Comparison of ENCODE assay signal across 1 cellular context in genomic region chr14:95515523-95516517, GRCh38.
TF ChIP-seq lines count a peak whose summit lies in the region.

No MANE protein-coding gene starts in this region.

TF ChIP-seq in GM12878, 131 proteins besides CTCF, POLR2A, EP300 and RAD21 (continued from another document and continues in another):
- TF ChIP-seq TAF1 (IDR thresholded peaks at IDR 0.05; ENCODE audit: borderline replicate concordance, low read depth, low read length) (peak; percentile 58; the same call in 1 of the 2 replicates), ZNF687 (IDR thresholded peaks at IDR 0.05) (no peak), ZNF217 (IDR thresholded peaks at IDR 0.05) (peak; percentile 58; the same call in 1 of the 2 replicates), RB1 (IDR thresholded peaks at IDR 0.05; ENCODE audit: borderline replicate concordance) (peak; percentile 90; the same call in 1 of the 2 replicates), MEF2A (IDR thresholded peaks at IDR 0.05; ENCODE audit: insufficient read depth, low read depth, low read length) (0 out of 2 replicates have a peak, but pooled peaks have one; percentile 16), RUNX3 (IDR thresholded peaks at IDR 0.05; ENCODE audit: low read length) (peak; percentile 69), RAD51 (IDR thresholded peaks at IDR 0.05) (no peak), NRF1 (conservative IDR thresholded peaks at IDR 0.05; ENCODE audit: low read depth, low read length) (no peak), CUX1 (IDR thresholded peaks at IDR 0.05; ENCODE audit: insufficient replicate concordance, low read depth, low read length) (no peak), STAT1 (conservative IDR thresholded peaks at IDR 0.05) (0 out of 2 replicates have a peak, but pooled peaks have one; percentile 43), RCOR1 (conservative IDR thresholded peaks at IDR 0.05; ENCODE audit: low read depth, low read length) (no peak), NFYA (IDR thresholded peaks at IDR 0.05; ENCODE audit: borderline replicate concordance, low read depth, low read length) (no peak), ZBED1 (IDR thresholded peaks at IDR 0.05; ENCODE audit: borderline replicate concordance) (0 out of 2 replicates have a peak, but pooled peaks have one; percentile 26), ZSCAN29 (IDR thresholded peaks at IDR 0.05) (no peak), SIN3A (IDR thresholded peaks at IDR 0.05; ENCODE audit: low read depth, low read length) (peak; percentile 52; the same call in 1 of the 2 replicates), ZNF207 (IDR thresholded peaks at IDR 0.05; ENCODE audit: borderline replicate concordance) (peak; percentile 79; the same call in 1 of the 2 replicates), SRF (IDR thresholded peaks at IDR 0.05; ENCODE audit: low read depth in 2 of 2, low read length in 2 of 2) (no peak), BMI1 (IDR thresholded peaks at IDR 0.05; ENCODE audit: borderline replicate concordance) (no peak), CBFB (IDR thresholded peaks at IDR 0.05; ENCODE audit: low read depth) (0 out of 2 replicates have a peak, but pooled peaks have one; percentile 40), SREBF1 (IDR thresholded peaks at IDR 0.05; ENCODE audit: low read length) (no peak), SMC3 (IDR thresholded peaks at IDR 0.05; ENCODE audit: borderline replicate concordance, low read length) (0 out of 2 replicates have a peak, but pooled peaks have one; percentile 12), GATAD2B (conservative IDR thresholded peaks at IDR 0.05; ENCODE audit: low read depth) (peak; percentile 42; the same call in 1 of the 2 replicates), BCL11A (IDR thresholded peaks at IDR 0.05; ENCODE audit: low read depth, low read length) (peak; percentile 49; the same call in 1 of the 2 replicates), E2F4 (IDR thresholded peaks at IDR 0.05; ENCODE audit: low read depth, low read length) (peak; percentile 34; the same call in 1 of the 2 replicates), PBX3 (IDR thresholded peaks at IDR 0.05; ENCODE audit: insufficient replicate concordance, low read depth, low read length) (peak; percentile 24), POU2F2 (IDR thresholded peaks at IDR 0.05; ENCODE audit: borderline replicate concordance, low read depth, low read length) (peak; percentile 76; the same call in 1 of the 3 replicates), REST (IDR thresholded peaks at IDR 0.05; ENCODE audit: low read depth, low read length) (no peak), SPI1 (IDR thresholded peaks at IDR 0.05; ENCODE audit: borderline replicate concordance, insufficient read depth, low read depth, low read length) (peak; percentile 66; the same call in 1 of the 2 replicates), NR2F1 (conservative IDR thresholded peaks at IDR 0.05) (peak; percentile 72), ZBTB11 (CRISPR knock-in tag; IDR thresholded peaks at IDR 0.05) (no peak), PKNOX1 (IDR thresholded peaks at IDR 0.05) (peak; percentile 63), BCL3 (IDR thresholded peaks at IDR 0.05; ENCODE audit: borderline replicate concordance, insufficient read depth, low read depth, low read length, poor library complexity, severe bottlenecking) (peak; percentile 41), NR2C1 (IDR thresholded peaks at IDR 0.05) (no peak), SUPT20H (IDR thresholded peaks at IDR 0.05; ENCODE audit: borderline replicate concordance, control insufficient read depth, low read depth, low read length) (no peak), SMARCA5 (IDR thresholded peaks at IDR 0.05) (peak; percentile 99), TCF7 (IDR thresholded peaks at IDR 0.05; ENCODE audit: borderline replicate concordance) (no peak)
